Comparison of ENCODE assay signal across 9 cellular contexts in genomic region chr17:50426472-50426782, GRCh38. TPM values are rescaled to one million over a fixed set of nuclear protein-coding genes. Genes with fewer than 3 reads are reported as not detected.
DNase-seq lines count a peak whose midpoint lies in the region; ATAC-seq lines count a peak whose summit lies in the region.
"Had no signal": no experiment of that assay in that cellular context is flagged by ENCODE, and none has a peak within 500 bp of the region (broad histone marks: within the 10 kb centered on the region; RNA-seq: fewer than 3 reads in every experiment).

No MANE protein-coding gene starts in this region.

- DNase-seq in activated naive CD8-positive, alpha-beta T cell treated with anti-CD3 and anti-CD28 coated beads, Interleukin-2, amount 10 ng/mL, durations not matched to agents 7 days and 5 days: no peak
- DNase-seq in immature natural killer cell (no peak), substantia nigra (lab: John Stamatoyannopoulos, UW) (peak in 1 of 49 donors; percentile 34), NCI-H524 treated with DMSO at 0.1 percent for 48 hours (lab: John Stamatoyannopoulos, UW) (no peak)
- DNase-seq in stimulated activated naive CD4-positive, alpha-beta T cell (lab: John Stamatoyannopoulos, UW): no peak

- POLR2A ChIA-PET in activated naive CD8-positive, alpha-beta T cell treated with anti-CD3 and anti-CD28 coated beads, Interleukin-2, amount 10 ng/mL, durations not matched to agents 7 days and 5 days (lab: Charles Lee): interaction anchor here (0.7 to 2.6 kb wide), 5 partner anchors 30 to 53 kb away, joined by 3 to 27 read pairs (median 4); partner anchors contain the start of genes EME1, LRRC59 and MRPL27

- H3K4me3 Mint-ChIP-seq in activated naive CD8-positive, alpha-beta T cell treated with anti-CD3 and anti-CD28 coated beads, Interleukin-2, amount 10 ng/mL, durations not matched to agents 7 days and 5 days: peak overlapping the region; percentile 91
- peak overlapping the region; percentile 82 to 90 (median 86) for H3K4me3 Mint-ChIP-seq in immature natural killer cell

- no peaks in the 10 kb centered on the region for H3K27me3 Mint-ChIP-seq in activated naive CD8-positive, alpha-beta T cell treated with anti-CD3 and anti-CD28 coated beads, Interleukin-2, amount 10 ng/mL, durations not matched to agents 7 days and 5 days
- H3K27me3 Mint-ChIP-seq in immature natural killer cell (ENCODE audit: low read depth in 3 of 3): peaks cover 0 to 1% (median 0%) of the 10 kb centered on the region in 3 donors

- peaks cover 29% of the 10 kb centered on the region for H3K4me1 Mint-ChIP-seq in activated naive CD8-positive, alpha-beta T cell treated with anti-CD3 and anti-CD28 coated beads, Interleukin-2, amount 10 ng/mL, durations not matched to agents 7 days and 5 days
- peaks cover 28 to 32% of the 10 kb centered on the region in 2 donors for H3K4me1 Mint-ChIP-seq in immature natural killer cell

- H3K27ac Mint-ChIP-seq in activated naive CD8-positive, alpha-beta T cell treated with anti-CD3 and anti-CD28 coated beads, Interleukin-2, amount 10 ng/mL, durations not matched to agents 7 days and 5 days: peak overlapping the region; percentile 87
- H3K27ac Mint-ChIP-seq in immature natural killer cell: peak overlapping the region; percentile 81 to 94 (median 87)

- H3K9me3 Mint-ChIP-seq in activated naive CD8-positive, alpha-beta T cell treated with anti-CD3 and anti-CD28 coated beads, Interleukin-2, amount 10 ng/mL, durations not matched to agents 7 days and 5 days: no peaks in the 10 kb centered on the region
- H3K9me3 Mint-ChIP-seq in immature natural killer cell: no peaks in the 10 kb centered on the region

- peak overlapping the region; percentile 55 for H3K27ac ChIP-seq in substantia nigra (ENCODE audit: low read depth, low read length, poor library complexity, severe bottlenecking)

- H3K36me3 Mint-ChIP-seq in activated naive CD8-positive, alpha-beta T cell treated with anti-CD3 and anti-CD28 coated beads, Interleukin-2, amount 10 ng/mL, durations not matched to agents 7 days and 5 days: peaks cover 2% of the 10 kb centered on the region
- no peaks in the 10 kb centered on the region for H3K36me3 Mint-ChIP-seq in immature natural killer cell

- peak; percentile 15 for ATAC-seq in HG02642 (IDR thresholded peaks at IDR 0.05; ENCODE audit: poor library complexity, unreplicated experiment)
- peak; percentile 9 for ATAC-seq in activated naive CD8-positive, alpha-beta T cell treated with anti-CD3 and anti-CD28 coated beads, Interleukin-2, amount 10 ng/mL, durations not matched to agents 7 days and 5 days (ENCODE audit: low read depth)
- no peak for ATAC-seq in HG03460 (IDR thresholded peaks at IDR 0.05; ENCODE audit: unreplicated experiment)
- no peak for ATAC-seq in HG03095 (IDR thresholded peaks at IDR 0.05; ENCODE audit: unreplicated experiment)

RNA-seq across cellular contexts. Expression of gene ACSF2, which starts 0.4 kb away (rescaled TPM):
- total RNA-seq in activated naive CD8-positive, alpha-beta T cell treated with anti-CD3 and anti-CD28 coated beads, Interleukin-2, amount 10 ng/mL, durations not matched to agents 7 days and 5 days: 10 to 100 TPM; 42.1 to 45.0 TPM
- polyA plus RNA-seq in immature natural killer cell: 10 to 100 TPM in 1 of 3 donors, 1 to 10 TPM in 2; 4.8 to 11.1 (median 5.4) TPM

RNA-seq across cellular contexts. Expression of gene LRRC59, which starts 29.1 kb away (rescaled TPM):
- 10 to 100 TPM; 45.0 to 47.1 TPM for total RNA-seq in activated naive CD8-positive, alpha-beta T cell treated with anti-CD3 and anti-CD28 coated beads, Interleukin-2, amount 10 ng/mL, durations not matched to agents 7 days and 5 days
- polyA plus RNA-seq in immature natural killer cell: 10 to 100 TPM; 16.8 to 30.3 (median 23.9) TPM

RNA-seq across cellular contexts. Expression of gene CHAD, which starts 42.3 kb away (rescaled TPM):
- not detected for total RNA-seq in activated naive CD8-positive, alpha-beta T cell treated with anti-CD3 and anti-CD28 coated beads, Interleukin-2, amount 10 ng/mL, durations not matched to agents 7 days and 5 days
- polyA plus RNA-seq in immature natural killer cell: not detected
- total RNA-seq: SK-MEL-5 had no signal

RNA-seq across cellular contexts. Expression of gene RSAD1, which starts 52.2 kb away (rescaled TPM):
- total RNA-seq in activated naive CD8-positive, alpha-beta T cell treated with anti-CD3 and anti-CD28 coated beads, Interleukin-2, amount 10 ng/mL, durations not matched to agents 7 days and 5 days: 10 to 100 TPM; 42.7 to 43.5 TPM
- polyA plus RNA-seq in immature natural killer cell: 10 to 100 TPM; 50.5 to 54.2 (median 54.1) TPM

RNA-seq across cellular contexts. Expression of gene EME1, which starts 53.4 kb away (rescaled TPM):
- total RNA-seq in activated naive CD8-positive, alpha-beta T cell treated with anti-CD3 and anti-CD28 coated beads, Interleukin-2, amount 10 ng/mL, durations not matched to agents 7 days and 5 days: 10 to 100 TPM; 27.3 to 28.8 TPM
- under 1 TPM in 2 of 3 donors, not detected in 1; 0.47 to 0.85 TPM for polyA plus RNA-seq in immature natural killer cell

Comparison
In these comparisons a context has a peak if more than half of its experiments do, and no peak if none do; other contexts are left out.
1. ATAC-seq: peak in HG02642 (single experiment) and activated naive CD8-positive, alpha-beta T cell treated with anti-CD3 and anti-CD28 coated beads, Interleukin-2, amount 10 ng/mL, durations not matched to agents 7 days and 5 days (single experiment); none in HG03460 (single experiment) and HG03095 (single experiment).